ENCODE assay signal across 1 cellular context in genomic region chr11:61737131-61737530, GRCh38.
TF ChIP-seq lines count a peak whose summit lies in the region.

No MANE protein-coding gene starts in this region.

TF ChIP-seq in A549, 52 proteins besides CTCF, POLR2A, EP300 and RAD21 (continued from another document):
- no peak for TF ChIP-seq ZFP36 (IDR thresholded peaks at IDR 0.05; ENCODE audit: borderline replicate concordance, partially characterized antibody)
- no peak for TF ChIP-seq MAFK (IDR thresholded peaks at IDR 0.05; ENCODE audit: partially characterized antibody)
